In the genomic region with DNA sequence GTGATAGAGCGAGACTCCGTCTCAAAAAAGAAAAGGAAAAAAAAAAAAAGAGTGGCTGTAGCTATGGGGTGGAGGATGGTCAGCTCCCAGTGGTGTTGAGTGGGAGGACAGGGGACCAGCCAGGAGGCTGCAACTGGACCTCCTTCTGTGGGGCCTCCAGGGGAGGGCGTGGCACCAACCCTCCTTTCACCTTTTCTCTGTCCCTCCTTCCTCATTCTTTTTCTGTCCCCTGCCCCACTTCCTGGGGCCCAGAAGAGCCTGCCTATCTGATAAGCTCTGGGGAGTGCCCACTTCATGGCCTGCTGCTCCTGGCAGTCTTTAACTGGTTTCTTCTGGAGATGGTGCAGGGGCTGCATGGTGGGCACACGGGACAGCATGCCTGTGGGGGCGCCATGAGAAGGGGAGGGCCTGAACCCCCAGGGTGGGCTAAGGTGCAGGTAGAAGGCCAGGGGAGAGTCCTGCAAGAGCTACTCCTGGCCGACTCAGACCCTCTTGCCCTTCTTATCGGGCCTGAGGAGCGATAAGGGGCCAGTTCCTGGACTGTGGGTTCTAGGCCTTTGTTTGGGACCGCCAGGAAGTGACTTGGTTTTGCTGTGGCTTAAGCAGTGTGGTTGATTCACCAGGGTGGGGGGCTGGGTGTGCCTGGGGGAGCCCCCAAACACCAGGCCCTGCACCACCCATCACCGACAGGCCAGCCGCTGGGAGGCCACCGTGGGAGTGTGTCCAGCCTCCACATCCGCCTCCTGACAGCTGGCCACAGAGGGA, we compare ENCODE assay signal across 14 cellular contexts. TPM values are rescaled to one million over a fixed set of nuclear protein-coding genes. Genes with fewer than 3 reads are reported as not detected.
DNase-seq lines count a peak whose midpoint lies in the region; ATAC-seq, FAIRE-seq and TF ChIP-seq lines count a peak whose summit lies in the region.
"Had no signal": no experiment of that assay in that cellular context is flagged by ENCODE, and none has a peak within 500 bp of the region (broad histone marks: within the 10 kb centered on the region; RNA-seq: fewer than 3 reads in every experiment).

No MANE protein-coding gene starts in this region.

- TF ChIP-seq RAD21 in GM12878 (IDR thresholded peaks at IDR 0.05; ENCODE audit: insufficient read depth, low read depth, low read length): no peak

- no peak overlapping the region for H2BK15ac ChIP-seq in mesendoderm (replicated peaks; ENCODE audit: low read depth)

- no peak for FAIRE-seq in GM12878 (lab: Jason Lieb, UNC)

- H3K27me3 ChIP-seq in mammary epithelial cell (ENCODE audit: insufficient read depth, low read length) (no peaks in the 10 kb centered on the region), GM12878 (replicated peaks in 1 of 2; ENCODE audit: control insufficient read depth in 2 of 2, insufficient read depth in 2 of 2, low read length in 1 of 2) (no peaks in the 10 kb centered on the region), mesendoderm (ENCODE audit: insufficient read depth, low read length, poor library complexity) (no peaks in the 10 kb centered on the region), aorta (ENCODE audit: control insufficient read depth in 1 of 2, insufficient read depth in 2 of 2, low read length in 1 of 2) (no peaks in the 10 kb centered on the region)
- H3K27me3 ChIP-seq: tibial artery had no signal

- no peaks in the 10 kb centered on the region for H3K36me3 Mint-ChIP-seq in MCF 10A (ENCODE audit: insufficient read depth, unreplicated experiment)

- H3K79me1 ChIP-seq in mesendoderm (ENCODE audit: low read length): no peaks in the 10 kb centered on the region

- no peak for DNase-seq in MCF 10A (ENCODE audit: unreplicated experiment)
- no peak for DNase-seq in mammary epithelial cell
- DNase-seq in GM12878 (ENCODE audit: low read depth, low spot score): no peak
- no peak for DNase-seq in mesendoderm
- DNase-seq in aorta: peak in 1 of 2 donors; percentile 62
- no peak for DNase-seq in NCI-H1930 (lab: John Stamatoyannopoulos, UW)
- no peak for DNase-seq in activated effector memory CD4-positive, alpha-beta T cell treated with anti-CD3 and anti-CD28 coated beads, Interleukin-2, amount 50 U/mL, for 16 hours
- no peak for DNase-seq in NK-92 treated with Interleukin-12 subunit alpha and Interleukin-12 subunit beta, amount 100 ng/mL, for 24 hours (lab: John Stamatoyannopoulos, UW)
- DNase-seq: activated naive CD4-positive, alpha-beta T cell treated with anti-CD3 and anti-CD28 coated beads for 36 hours; AML-193; GOT3; NCI-H82; tibial artery had no signal

- H2BK5ac ChIP-seq in mesendoderm (ENCODE audit: low read length): no peak overlapping the region

- H3K4me1 ChIP-seq in mammary epithelial cell (ENCODE audit: insufficient read depth, low read length): peaks cover 29% of the 10 kb centered on the region
- H3K4me1 ChIP-seq in GM12878 (ENCODE audit: control insufficient read depth, insufficient read depth, low read length): peaks cover 14% of the 10 kb centered on the region
- no peaks in the 10 kb centered on the region for H3K4me1 ChIP-seq in mesendoderm (ENCODE audit: control insufficient read depth, low read depth, low read length)
- H3K4me1 ChIP-seq in aorta (ENCODE audit: control insufficient read depth in 1 of 2, insufficient read depth in 2 of 2, low read length in 2 of 2): no peaks in the 10 kb centered on the region

- no peaks in the 10 kb centered on the region for H3K9me3 Mint-ChIP-seq in MCF 10A (ENCODE audit: unreplicated experiment)
- H3K9me3 Mint-ChIP-seq: activated naive CD4-positive, alpha-beta T cell treated with anti-CD3 and anti-CD28 coated beads for 36 hours; neural crest cell had no signal

- no peak for TF ChIP-seq POLR2A in GM12878 (IDR thresholded peaks at IDR 0.05; ENCODE audit: low read depth, low read length)

- H3K4me3 Mint-ChIP-seq in MCF 10A (ENCODE audit: unreplicated experiment): no peak overlapping the region
- H3K4me3 Mint-ChIP-seq: activated naive CD4-positive, alpha-beta T cell treated with anti-CD3 and anti-CD28 coated beads for 36 hours; neural crest cell had no signal

- H3K9me3 ChIP-seq in mammary epithelial cell (replicated peaks; ENCODE audit: insufficient read depth, low read length) (no peaks in the 10 kb centered on the region), GM12878 (replicated peaks; ENCODE audit: control insufficient read depth, insufficient read depth, low read length) (no peaks in the 10 kb centered on the region; the same call in 2 of the 3 replicates), aorta (ENCODE audit: control insufficient read depth, low read length) (no peaks in the 10 kb centered on the region)
- H3K9me3 ChIP-seq: tibial artery had no signal

- 79% methylated on average over 8 of the region's 13 CpGs for WGBS in mammary epithelial cell (ENCODE audit: low coverage, missing lambda C conversion rate)
- WGBS in GM12878 (ENCODE audit: insufficient coverage, insufficient replicate concordance, low lambda C conversion rate, missing lambda C conversion rate): 72% methylated on average over 13 of the region's 13 CpGs
- WGBS in mesendoderm (ENCODE audit: extremely low coverage, insufficient coverage, low lambda C conversion rate): no CpG with 5 or more reads among the region's 13 CpGs
- 94 to 96% methylated on average over 13 of the region's 13 CpGs for WGBS in aorta, 2 donors

- H3K27ac ChIP-seq in mammary epithelial cell (ENCODE audit: insufficient read depth, low read depth, low read length): no peak overlapping the region
- no peak overlapping the region for H3K27ac ChIP-seq in GM12878 (ENCODE audit: control insufficient read depth, insufficient read depth)
- no peak overlapping the region for H3K27ac ChIP-seq in mesendoderm (ENCODE audit: low read depth, low read length)
- no peak overlapping the region for H3K27ac ChIP-seq in aorta (ENCODE audit: low read depth in 1 of 2, low read length in 2 of 2)
- H3K27ac ChIP-seq: tibial artery had no signal

- POLR2A ChIA-PET in MCF 10A (lab: Yijun Ruan, JAX): interaction anchor here (0.6 kb wide), 1 partner anchor 48 kb away, joined by 4 read pairs; no protein-coding TSS in a partner anchor
- POLR2A ChIA-PET in GM12878 (lab: Charles Lee): interaction anchor here (1.1 kb wide), 1 partner anchor 64 kb away, joined by 3 read pairs; no protein-coding TSS in a partner anchor

- H3K18ac ChIP-seq in mesendoderm (ENCODE audit: low read length): peak overlapping the region; percentile 33

- CTCF ChIA-PET in MCF 10A (lab: Yijun Ruan, JAX) (interaction anchor here (0.6 to 1.2 kb wide), 6 partner anchors 9 to 208 kb away, joined by 3 to 5 read pairs (median 3); no protein-coding TSS in a partner anchor), mammary epithelial cell (lab: Charles Lee; ENCODE audit: low non-redundant PET) (interaction anchor here (0.6 kb wide), 1 partner anchor 561 kb away, joined by 5 read pairs; no protein-coding TSS in a partner anchor), GM12878 (lab: Yijun Ruan, JAX) (interaction anchor here (1.4 to 5.7 kb wide), 3 partner anchors 208 to 561 kb away, joined by 3 to 21 read pairs (median 6); no protein-coding TSS in a partner anchor)

- ATAC-seq in GM12878: peak; percentile 44
- peak; percentile 49 for ATAC-seq in aorta (ENCODE audit: low FRiP score)

- dilution Hi-C loops in mammary epithelial cell (cut with HindIII; ENCODE audit: low sequenced_read_pairs): no loop called here

- no peak overlapping the region for H4K8ac ChIP-seq in mesendoderm (ENCODE audit: low read depth, low read length)

- peak overlapping the region; percentile 30 for H3K56ac ChIP-seq in mesendoderm (ENCODE audit: low read length)

- H3K23ac ChIP-seq in mesendoderm (ENCODE audit: low read length): no peak overlapping the region

- TF ChIP-seq CTCF in MCF 10A (IDR thresholded peaks at IDR 0.05; ENCODE audit: unreplicated experiment) (no peak), mammary epithelial cell (conservative IDR thresholded peaks at IDR 0.05 in 1 of 2, IDR thresholded peaks at IDR 0.05 in 1 of 2; ENCODE audit: extremely low read depth in 1 of 2, insufficient read depth in 1 of 2, low read depth in 1 of 2, low read length in 2 of 2) (no peak), GM12878 (IDR thresholded peaks at IDR 0.05 in 2 of 3, conservative IDR thresholded peaks at IDR 0.05 in 1 of 3; ENCODE audit: control insufficient read depth in 2 of 3, extremely low read depth in 1 of 3, insufficient read depth in 1 of 3, low read depth in 3 of 3, low read length in 3 of 3) (no peak)

- H2AFZ ChIP-seq in mammary epithelial cell (ENCODE audit: low read depth, low read length) (no peak overlapping the region), GM12878 (ENCODE audit: control insufficient read depth, low read depth, low read length) (peak overlapping the region; percentile 49; the same call in 1 of the 2 replicates)

- no peak for TF ChIP-seq EP300 in GM12878 (IDR thresholded peaks at IDR 0.05; ENCODE audit: borderline replicate concordance in 1 of 2, control insufficient read depth in 1 of 2, low read depth in 2 of 2, low read length in 2 of 2)

- H3K36me3 ChIP-seq in mammary epithelial cell (ENCODE audit: insufficient read depth, low read length) (no peaks in the 10 kb centered on the region), GM12878 (ENCODE audit: control insufficient read depth in 2 of 2, insufficient read depth in 2 of 2, low read length in 1 of 2) (no peaks in the 10 kb centered on the region), mesendoderm (ENCODE audit: control insufficient read depth, insufficient read depth, low read length) (no peaks in the 10 kb centered on the region), aorta (ENCODE audit: control insufficient read depth in 1 of 2, insufficient read depth in 2 of 2, low read length in 1 of 2) (no peaks in the 10 kb centered on the region)
- H3K36me3 ChIP-seq: tibial artery had no signal

- H3K79me2 ChIP-seq in mammary epithelial cell (ENCODE audit: insufficient read depth, low read length): peaks cover 19% of the 10 kb centered on the region
- H3K79me2 ChIP-seq in GM12878 (ENCODE audit: control insufficient read depth, insufficient read depth, low read length): no peaks in the 10 kb centered on the region
- no peaks in the 10 kb centered on the region for H3K79me2 ChIP-seq in mesendoderm (ENCODE audit: control insufficient read depth, insufficient read depth, low read length)

- RAD21 ChIA-PET in GM12878 (lab: Charles Lee; ENCODE audit: unreplicated experiment): interaction anchor here (0.7 kb wide), 1 partner anchor 614 kb away, joined by 4 read pairs; no protein-coding TSS in a partner anchor

- no TSS peak for BruUV-seq in MCF 10A (replicated peaks; lab: Mats Ljungman, UMichigan)
- no TSS peak for BruUV-seq in mammary epithelial cell (replicated peaks; lab: Mats Ljungman, UMichigan)
- no TSS peak for BruUV-seq in GM12878 (replicated peaks; lab: Mats Ljungman, UMichigan)

- no peaks in the 10 kb centered on the region for H4K20me1 ChIP-seq in mammary epithelial cell (ENCODE audit: insufficient read depth, low read length)
- H4K20me1 ChIP-seq in GM12878 (ENCODE audit: control insufficient read depth, insufficient read depth): no peaks in the 10 kb centered on the region

- no peak overlapping the region for H3K4ac ChIP-seq in mesendoderm (ENCODE audit: low read depth, low read length)

- no peak overlapping the region for H3K4me2 ChIP-seq in mammary epithelial cell (ENCODE audit: insufficient read depth, low read depth, low read length)
- H3K4me2 ChIP-seq in GM12878 (ENCODE audit: control insufficient read depth, insufficient read depth): peak overlapping the region; percentile 34
- H3K4me2 ChIP-seq in mesendoderm (ENCODE audit: low read length): no peak overlapping the region

- no peak overlapping the region for H2AK5ac ChIP-seq in mesendoderm (ENCODE audit: low read length)

- in situ Hi-C loops in mammary epithelial cell (cut with MboI; ENCODE audit: low sequenced_read_pairs in 2 of 2) (no loop called here), GM12878 (cut with MboI) (no loop called here)

- H4K5ac ChIP-seq in mesendoderm (ENCODE audit: low read length): no peak overlapping the region

- H3K27me3 Mint-ChIP-seq in MCF 10A (ENCODE audit: insufficient read depth, unreplicated experiment): no peaks in the 10 kb centered on the region

- H3K27ac Mint-ChIP-seq in MCF 10A (ENCODE audit: low read depth, unreplicated experiment): peak overlapping the region; percentile 57
- H3K27ac Mint-ChIP-seq: activated naive CD4-positive, alpha-beta T cell treated with anti-CD3 and anti-CD28 coated beads for 36 hours had no signal

- H3K4me3 ChIP-seq in mammary epithelial cell (replicated peaks in 1 of 3; ENCODE audit: insufficient read depth in 1 of 3, low read depth in 2 of 3, low read length in 3 of 3) (no peak overlapping the region), GM12878 (no peak overlapping the region), mesendoderm (ENCODE audit: low read length) (no peak overlapping the region), aorta (ENCODE audit: low read length in 2 of 2) (no peak overlapping the region)
- H3K4me3 ChIP-seq: tibial artery had no signal

- intact Hi-C loops in MCF 10A (cut with micrococcal nuclease) (loop anchor here (10.0 kb wide), 1 partner anchor 346 kb away; a partner anchor contains a TSS), mammary epithelial cell (cut with micrococcal nuclease) (no loop called here), GM12878 (cut with micrococcal nuclease; ENCODE audit: unreplicated experiment) (no loop called here), aorta (cut with DNase I) (no loop called here)

- H3K9ac ChIP-seq in mammary epithelial cell (ENCODE audit: insufficient read depth, low read length) (no peak overlapping the region), GM12878 (ENCODE audit: control insufficient read depth, insufficient read depth, low read length) (no peak overlapping the region), mesendoderm (ENCODE audit: low read length) (no peak overlapping the region)

- H2BK120ac ChIP-seq in mesendoderm (ENCODE audit: low read depth, low read length): no peak overlapping the region

- SMC1A ChIA-PET in GM12878 (lab: Charles Lee; ENCODE audit: uncharacterized antibody, unreplicated experiment): interaction anchor here (1.1 to 1.4 kb wide), 3 partner anchors 10 to 158 kb away, joined by 3 read pairs; no protein-coding TSS in a partner anchor

- H3K4me1 Mint-ChIP-seq in MCF 10A (ENCODE audit: insufficient read depth, unreplicated experiment): peaks cover 20% of the 10 kb centered on the region

RNA-seq across cellular contexts. Expression of a gene that starts 49.4 kb away (rescaled TPM):
- total RNA-seq in MCF 10A (2022) (580 and 593 TPM in 2 replicates), mammary epithelial cell (1,000 to 10,000 TPM in 1 of 2 donors, 100 to 1,000 TPM in 1; 930 to 1,038 TPM), GM12878 (2014; rRNA removed) (41.3 and 44.1 TPM in 2 replicates), GM12878 (2014; rRNA removed; fragmentation: Illumina TruSeq; extraction: Trizol) (28.7 and 29.8 TPM in 2 replicates), GM12878 (2021) (51.8 and 58.1 TPM in 2 replicates), aorta (100 to 1,000 TPM; 157 to 254 TPM)
- polyA plus RNA-seq in mammary epithelial cell (415 TPM), GM12878 (2011; rRNA removed) (29.9 and 40.9 TPM in 2 replicates), GM12878 (2014; fragmentation: Illumina TruSeq; extraction: Trizol) (32.3 and 33.1 TPM in 2 replicates), GM12878 (2014; fragmentation: Nextera tagmentation; extraction: Ambion mirVana) (10 to 100 TPM; 13.6 to 15.8 TPM), GM12878 (2014; rRNA removed) (22.9 and 26.4 TPM in 2 replicates), GM12878 (2016; fragmentation: Nextera tagmentation; extraction: Ambion mirVana) (10 to 100 TPM; 18.9 to 20.3 TPM), aorta (10 to 100 TPM; 33.3 to 92.6 TPM)
- polyA minus RNA-seq in mammary epithelial cell: 1,694 TPM
- 317 and 324 TPM in 2 replicates for total RNA-seq in GM12878 (2013; cell fraction: nucleolus; rRNA removed)
- 21.1 TPM for polyA plus RNA-seq in GM12878 (2011; ENCODE audit: low read depth)
- polyA plus RNA-seq in GM12878 (2011; cell fraction: cytosol; rRNA removed): 58.3 and 60.6 TPM in 2 replicates
- 205 and 415 TPM in 2 replicates for polyA plus RNA-seq in GM12878 (2011; cell fraction: nucleus; rRNA removed)
- 28.7 and 30.9 TPM in 2 replicates for polyA plus RNA-seq in GM12878 (2012)
- 153 and 195 TPM in 2 replicates for polyA minus RNA-seq in GM12878 (2011; rRNA and poly(A)+ RNA removed)
- 90.3 and 94.3 TPM in 2 replicates for polyA minus RNA-seq in GM12878 (2011; cell fraction: cytosol; rRNA and poly(A)+ RNA removed)
- 105 and 299 TPM in 2 replicates for polyA minus RNA-seq in GM12878 (2011; cell fraction: nucleus; rRNA and poly(A)+ RNA removed)
- 26.8 TPM for polyA plus RNA-seq in mesendoderm (2013, experiment 1 of 2)
- 26.5 TPM for polyA plus RNA-seq in mesendoderm (2013, experiment 2 of 2)
